In the genomic region with DNA sequence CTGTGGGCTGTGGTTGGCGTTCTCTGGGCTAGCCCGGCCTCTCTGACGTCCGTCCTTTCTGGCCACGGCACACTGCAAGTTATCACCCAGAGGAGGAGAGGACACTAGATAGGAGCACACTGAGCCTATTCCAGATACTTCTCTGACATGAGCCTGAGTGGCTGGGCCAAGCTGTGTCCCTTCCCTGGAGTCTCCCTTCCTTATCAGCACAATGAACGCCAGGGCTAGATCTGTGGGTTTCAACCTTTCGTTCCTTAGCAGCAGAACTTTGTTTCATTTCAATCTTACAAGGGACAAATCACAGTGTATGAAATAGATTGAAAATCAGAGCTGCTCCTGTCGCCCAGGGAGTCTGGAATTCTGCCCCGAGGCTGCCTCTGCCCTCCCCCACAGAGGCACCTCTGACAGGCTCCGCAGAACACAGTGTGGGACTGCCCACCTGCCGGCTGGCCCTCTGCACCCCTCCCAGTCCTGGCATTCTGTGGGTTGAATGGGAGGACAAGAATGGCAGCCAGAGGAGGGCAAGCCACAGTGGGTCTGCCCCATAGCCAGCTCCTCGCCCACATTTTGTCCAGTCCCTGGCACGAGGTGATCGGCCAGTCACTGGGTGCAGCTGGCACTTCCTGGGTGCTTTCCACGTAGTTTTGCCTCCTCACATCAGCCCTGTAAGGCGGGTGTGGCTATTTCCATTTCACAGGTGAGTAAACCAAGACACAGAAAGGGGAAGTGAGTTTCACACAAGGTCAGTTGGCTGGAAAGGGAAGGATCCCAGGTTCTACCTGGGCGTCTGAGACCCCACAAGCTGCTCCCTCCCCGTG, we compare ENCODE assay signal across 1 cellular context.
A peak's percentile ranks its signal among the peaks of the same experiment; 100 is the strongest.
TF ChIP-seq lines count a peak whose summit lies in the region.

No MANE protein-coding gene starts in this region.

TF ChIP-seq in K562, 482 proteins besides CTCF, POLR2A, EP300 and RAD21:
- TF ChIP-seq BRCA1 (IDR thresholded peaks at IDR 0.05) (no peak), BRCA1 (CRISPR knock-in tag; IDR thresholded peaks at IDR 0.05) (0 out of 2 replicates have a peak, but pooled peaks have one; percentile 23), KDM1A (IDR thresholded peaks at IDR 0.05) (peak; percentile 54 to 59; a peak in 2 of 4 replicates), SPI1 (IDR thresholded peaks at IDR 0.05; ENCODE audit: borderline replicate concordance, low read depth, low read length) (peak; percentile 92), KLF16 (IDR thresholded peaks at IDR 0.05) (no peak), ESRRA (IDR thresholded peaks at IDR 0.05; ENCODE audit: borderline replicate concordance, low read depth) (peak; percentile 46; the same call in 1 of the 2 replicates), ZBTB8A (IDR thresholded peaks at IDR 0.05; ENCODE audit: partially characterized antibody) (no peak), RCOR1 (IDR thresholded peaks at IDR 0.05; ENCODE audit: borderline replicate concordance in 1 of 2, low read depth in 2 of 2, low read length in 2 of 2) (0 out of 4 replicates have a peak, but pooled peaks of 1 of the 2 experiments have one; percentile 16)
